In genomic region chr10:3948843-3949242, GRCh38 we compare ENCODE assay signal across 9 cellular contexts.
DNase-seq lines count a peak whose midpoint lies in the region; ATAC-seq and TF ChIP-seq lines count a peak whose summit lies in the region.
"Had no signal": no experiment of that assay in that cellular context is flagged by ENCODE, and none has a peak within 500 bp of the region (broad histone marks: within the 10 kb centered on the region; RNA-seq: fewer than 3 reads in every experiment).

No MANE protein-coding gene starts in this region.

- peak overlapping the region; percentile 66 for H3K27ac ChIP-seq in KOPT-K1 (ENCODE audit: low read depth, low read length, poor library complexity, severe bottlenecking)
- H3K27ac ChIP-seq: parathyroid adenoma had no signal

- H3K9me3 ChIP-seq in KOPT-K1 (ENCODE audit: insufficient read depth, low read length, poor library complexity, severe bottlenecking) = no peaks in the 10 kb centered on the region

- peak overlapping the region; percentile 50 for H3K4me3 Mint-ChIP-seq in activated CD4-positive, alpha-beta T cell treated with anti-CD3 and anti-CD28 coated beads for 36 hours
- H3K4me3 Mint-ChIP-seq in nephron progenitor cell = no peak overlapping the region

- H3K9me3 Mint-ChIP-seq in activated CD4-positive, alpha-beta T cell treated with anti-CD3 and anti-CD28 coated beads for 36 hours (ENCODE audit: low read depth) = peaks cover 1% of the 10 kb centered on the region
- H3K9me3 Mint-ChIP-seq in nephron progenitor cell = no peaks in the 10 kb centered on the region

- TF ChIP-seq CTCF in nephron progenitor cell (IDR thresholded peaks at IDR 0.05) = no peak

- peak; percentile 85 for DNase-seq in activated CD4-positive, alpha-beta T cell treated with anti-CD3 and anti-CD28 coated beads for 36 hours
- DNase-seq in dermis blood vessel endothelial cell (peak; percentile 96), NCI-H1105 treated with DMSO at 0.1 percent for 48 hours (lab: John Stamatoyannopoulos, UW) (no peak), HT-29 (ENCODE audit: low spot score) (no peak), nephron progenitor cell (no peak)
- DNase-seq in stimulated activated CD4-positive, alpha-beta T cell treated with anti-CD3 and anti-CD28 coated beads, Interleukin-4, amount 100 ng/mL, for 24 hours = peak; percentile 76

- H3K27me3 Mint-ChIP-seq in activated CD4-positive, alpha-beta T cell treated with anti-CD3 and anti-CD28 coated beads for 36 hours = no peaks in the 10 kb centered on the region
- H3K27me3 Mint-ChIP-seq in nephron progenitor cell (ENCODE audit: low read depth, poor library complexity) = peaks cover 3% of the 10 kb centered on the region

- POLR2A ChIA-PET in activated CD4-positive, alpha-beta T cell treated with anti-CD3 and anti-CD28 coated beads for 36 hours (lab: Charles Lee) = interaction anchor here (0.6 to 0.7 kb wide), 3 partner anchors 59 to 137 kb away, joined by 3 read pairs; no protein-coding TSS in a partner anchor

- H3K4me1 Mint-ChIP-seq in activated CD4-positive, alpha-beta T cell treated with anti-CD3 and anti-CD28 coated beads for 36 hours = peaks cover 42% of the 10 kb centered on the region
- peaks cover 43% of the 10 kb centered on the region for H3K4me1 Mint-ChIP-seq in nephron progenitor cell

- peak; percentile 91 for ATAC-seq in activated CD4-positive, alpha-beta T cell treated with anti-CD3 and anti-CD28 coated beads for 36 hours
- no peak for ATAC-seq in HG02610 (IDR thresholded peaks at IDR 0.05; ENCODE audit: unreplicated experiment)

- H3K36me3 Mint-ChIP-seq in activated CD4-positive, alpha-beta T cell treated with anti-CD3 and anti-CD28 coated beads for 36 hours (ENCODE audit: low read depth) = peaks cover 8% of the 10 kb centered on the region
- H3K36me3 Mint-ChIP-seq in nephron progenitor cell (ENCODE audit: low read depth) = no peaks in the 10 kb centered on the region

- CTCF ChIA-PET in activated CD4-positive, alpha-beta T cell treated with anti-CD3 and anti-CD28 coated beads for 36 hours (lab: Charles Lee) = no interaction called here

- H3K27ac Mint-ChIP-seq in activated CD4-positive, alpha-beta T cell treated with anti-CD3 and anti-CD28 coated beads for 36 hours = peak overlapping the region; percentile 81
- no peak overlapping the region for H3K27ac Mint-ChIP-seq in nephron progenitor cell

- no peaks in the 10 kb centered on the region for H3K36me3 ChIP-seq in KOPT-K1 (ENCODE audit: insufficient read depth, low read length)

- intact Hi-C loops in activated CD4-positive, alpha-beta T cell treated with anti-CD3 and anti-CD28 coated beads for 36 hours (cut with DNase I, micrococcal nuclease) = loop anchor here in 1 of 2 experiments (5.0 kb wide), 1 partner anchor 703 kb away; no protein-coding TSS in a partner anchor

Comparison
In these comparisons a context has a peak if more than half of its experiments do, and no peak if none do; other contexts are left out.
1. DNase-seq: peak in activated CD4-positive, alpha-beta T cell treated with anti-CD3 and anti-CD28 coated beads for 36 hours (single experiment), dermis blood vessel endothelial cell (single experiment) and stimulated activated CD4-positive, alpha-beta T cell treated with anti-CD3 and anti-CD28 coated beads, Interleukin-4, amount 100 ng/mL, for 24 hours (single experiment); none in NCI-H1105 treated with DMSO at 0.1 percent for 48 hours (single experiment), HT-29 (single experiment) and nephron progenitor cell (single experiment).